17 cellular contexts compared by ENCODE assay signal in genomic region chr4:71259911-71260331, GRCh38.
DNase-seq lines count a peak whose midpoint lies in the region; ATAC-seq, FAIRE-seq and TF ChIP-seq lines count a peak whose summit lies in the region.
"Had no signal": no experiment of that assay in that cellular context is flagged by ENCODE, and none has a peak within 500 bp of the region (broad histone marks: within the 10 kb centered on the region; RNA-seq: fewer than 3 reads in every experiment).

No MANE protein-coding gene starts in this region.

- H3K27ac Mint-ChIP-seq in natural killer cell, result peak overlapping the region in 1 of 2 donors; percentile 39
- H3K27ac Mint-ChIP-seq: stimulated activated effector memory CD8-positive, alpha-beta T cell treated with anti-CD3 and anti-CD28 coated beads, Interleukin-12 subunit alpha, Interleukin-12 subunit beta, amount 100 ng/mL, for 72 hours had no signal

- H3K9me3 ChIP-seq in pancreas, result no peaks in the 10 kb centered on the region

- peaks cover 0 to 16% (median 7%) of the 10 kb centered on the region in 3 donors for H3K4me1 ChIP-seq in pancreas
- H3K4me1 ChIP-seq: neural progenitor cell had no signal

- H3K27me3 Mint-ChIP-seq in natural killer cell (ENCODE audit: low read depth in 2 of 2), result no peaks in the 10 kb centered on the region
- H3K27me3 Mint-ChIP-seq: brain had no signal

- H3K4me3 ChIP-seq in pancreas, result no peak overlapping the region
- H3K4me3 ChIP-seq: neural progenitor cell had no signal

- TF ChIP-seq CTCF in pancreas (IDR thresholded peaks at IDR 0.05), result no peak
- TF ChIP-seq CTCF in natural killer cell (IDR thresholded peaks at IDR 0.05), result no peak

- H3K36me3 ChIP-seq in pancreas, result peaks cover 0 to 6% (median 0%) of the 10 kb centered on the region in 3 donors
- H3K36me3 ChIP-seq: neural progenitor cell had no signal

- H3K36me3 Mint-ChIP-seq in natural killer cell, result no peaks in the 10 kb centered on the region
- H3K36me3 Mint-ChIP-seq: neural progenitor cell; stimulated activated effector memory CD8-positive, alpha-beta T cell treated with anti-CD3 and anti-CD28 coated beads, Interleukin-12 subunit alpha, Interleukin-12 subunit beta, amount 100 ng/mL, for 72 hours had no signal

- DNase-seq in SKM-1 (lab: John Stamatoyannopoulos, UW; ENCODE audit: unreplicated experiment), result peak; percentile 87
- peak; percentile 54 for DNase-seq in foreskin melanocyte
- no peak for DNase-seq in pancreas
- DNase-seq in natural killer cell, result no peak
- DNase-seq in mucosa of gallbladder (ENCODE audit: low spot score), result no peak
- DNase-seq: activated CD4-positive, alpha-beta T cell treated with anti-CD3 and anti-CD28 coated beads for 1 hour; activated effector memory CD4-positive, alpha-beta T cell treated with anti-CD3 and anti-CD28 coated beads, Interleukin-2, amount 50 U/mL, for 16 hours; NCI-H1417 treated with DMSO at 0.1 percent for 48 hours; NCI-H82 had no signal

- no peaks in the 10 kb centered on the region for H3K9me3 Mint-ChIP-seq in natural killer cell
- H3K9me3 Mint-ChIP-seq: brain; neural progenitor cell; stimulated activated effector memory CD8-positive, alpha-beta T cell treated with anti-CD3 and anti-CD28 coated beads, Interleukin-12 subunit alpha, Interleukin-12 subunit beta, amount 100 ng/mL, for 72 hours had no signal

- peak overlapping the region in 2 of 4 donors; percentile 39 to 62 for H3K27ac ChIP-seq in pancreas
- H3K27ac ChIP-seq: C4-2B, neural progenitor cell had no signal

- FAIRE-seq in pancreas (lab: Jason Lieb, UNC), result no peak
- FAIRE-seq: endothelial cell of umbilical vein had no signal

- no peak overlapping the region for H3K4me3 Mint-ChIP-seq in natural killer cell
- H3K4me3 Mint-ChIP-seq: neural progenitor cell; stimulated activated effector memory CD8-positive, alpha-beta T cell treated with anti-CD3 and anti-CD28 coated beads, Interleukin-12 subunit alpha, Interleukin-12 subunit beta, amount 100 ng/mL, for 72 hours had no signal

- WGBS in pancreas, 2 donors, result 56 to 66% methylated on average over 3 of the region's 3 CpGs

- H3K4me1 Mint-ChIP-seq in natural killer cell, result peaks cover 38 to 49% of the 10 kb centered on the region in 2 donors

- intact Hi-C loops in pancreas (cut with DNase I), result no loop called here
- intact Hi-C loops in natural killer cell (cut with micrococcal nuclease), result no loop called here

- ATAC-seq in GM21423 (IDR thresholded peaks at IDR 0.05; ENCODE audit: unreplicated experiment), result peak; percentile 40
- peak; percentile 32 to 77 (median 56) for ATAC-seq in pancreas
- ATAC-seq in GM19397 (IDR thresholded peaks at IDR 0.05; ENCODE audit: unreplicated experiment), result no peak
- no peak for ATAC-seq in natural killer cell
- no peak for ATAC-seq in HG03280 (IDR thresholded peaks at IDR 0.05; ENCODE audit: unreplicated experiment)
- ATAC-seq: stimulated activated effector memory CD8-positive, alpha-beta T cell treated with anti-CD3 and anti-CD28 coated beads, Interleukin-12 subunit alpha, Interleukin-12 subunit beta, amount 100 ng/mL, for 72 hours had no signal

- H3K27me3 ChIP-seq in pancreas, result no peaks in the 10 kb centered on the region
- H3K27me3 ChIP-seq: neural progenitor cell had no signal

Comparison
In these comparisons a context has a peak if more than half of its experiments do, and no peak if none do; other contexts are left out.
1. ATAC-seq: peak in GM21423 (single experiment) and pancreas (4 of 4); none in GM19397 (single experiment), natural killer cell (0 of 3) and HG03280 (single experiment).
2. DNase-seq: peak in SKM-1 (single experiment) and foreskin melanocyte (single experiment); none in pancreas (0 of 6), natural killer cell (single experiment) and mucosa of gallbladder (single experiment).